ENCODE assay signal across 1 cellular context in the genomic region with DNA sequence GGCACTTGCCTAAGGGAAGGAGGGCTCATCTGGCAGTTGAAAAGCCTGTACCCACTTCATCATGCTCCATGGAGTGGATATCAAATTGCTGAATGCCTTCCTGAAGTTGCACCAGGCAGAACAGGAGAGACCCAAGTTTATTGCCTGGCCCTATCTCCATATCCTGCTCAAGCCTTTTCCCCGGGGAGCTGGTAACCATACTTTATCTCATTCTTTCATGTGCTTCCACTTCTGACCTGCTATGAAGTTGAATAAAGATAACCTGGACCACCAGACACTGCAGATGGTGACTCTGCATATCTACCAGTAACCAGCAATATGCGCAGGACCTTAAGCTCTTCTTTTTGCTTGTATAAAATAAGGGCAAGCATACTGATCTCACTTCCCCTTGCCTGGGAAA.
TF ChIP-seq lines count a peak whose summit lies in the region.

No MANE protein-coding gene starts in this region.

TF ChIP-seq in K562, 482 proteins besides CTCF, POLR2A, EP300 and RAD21 (continued from another document and continues in another):
- TF ChIP-seq, protein P1, sequence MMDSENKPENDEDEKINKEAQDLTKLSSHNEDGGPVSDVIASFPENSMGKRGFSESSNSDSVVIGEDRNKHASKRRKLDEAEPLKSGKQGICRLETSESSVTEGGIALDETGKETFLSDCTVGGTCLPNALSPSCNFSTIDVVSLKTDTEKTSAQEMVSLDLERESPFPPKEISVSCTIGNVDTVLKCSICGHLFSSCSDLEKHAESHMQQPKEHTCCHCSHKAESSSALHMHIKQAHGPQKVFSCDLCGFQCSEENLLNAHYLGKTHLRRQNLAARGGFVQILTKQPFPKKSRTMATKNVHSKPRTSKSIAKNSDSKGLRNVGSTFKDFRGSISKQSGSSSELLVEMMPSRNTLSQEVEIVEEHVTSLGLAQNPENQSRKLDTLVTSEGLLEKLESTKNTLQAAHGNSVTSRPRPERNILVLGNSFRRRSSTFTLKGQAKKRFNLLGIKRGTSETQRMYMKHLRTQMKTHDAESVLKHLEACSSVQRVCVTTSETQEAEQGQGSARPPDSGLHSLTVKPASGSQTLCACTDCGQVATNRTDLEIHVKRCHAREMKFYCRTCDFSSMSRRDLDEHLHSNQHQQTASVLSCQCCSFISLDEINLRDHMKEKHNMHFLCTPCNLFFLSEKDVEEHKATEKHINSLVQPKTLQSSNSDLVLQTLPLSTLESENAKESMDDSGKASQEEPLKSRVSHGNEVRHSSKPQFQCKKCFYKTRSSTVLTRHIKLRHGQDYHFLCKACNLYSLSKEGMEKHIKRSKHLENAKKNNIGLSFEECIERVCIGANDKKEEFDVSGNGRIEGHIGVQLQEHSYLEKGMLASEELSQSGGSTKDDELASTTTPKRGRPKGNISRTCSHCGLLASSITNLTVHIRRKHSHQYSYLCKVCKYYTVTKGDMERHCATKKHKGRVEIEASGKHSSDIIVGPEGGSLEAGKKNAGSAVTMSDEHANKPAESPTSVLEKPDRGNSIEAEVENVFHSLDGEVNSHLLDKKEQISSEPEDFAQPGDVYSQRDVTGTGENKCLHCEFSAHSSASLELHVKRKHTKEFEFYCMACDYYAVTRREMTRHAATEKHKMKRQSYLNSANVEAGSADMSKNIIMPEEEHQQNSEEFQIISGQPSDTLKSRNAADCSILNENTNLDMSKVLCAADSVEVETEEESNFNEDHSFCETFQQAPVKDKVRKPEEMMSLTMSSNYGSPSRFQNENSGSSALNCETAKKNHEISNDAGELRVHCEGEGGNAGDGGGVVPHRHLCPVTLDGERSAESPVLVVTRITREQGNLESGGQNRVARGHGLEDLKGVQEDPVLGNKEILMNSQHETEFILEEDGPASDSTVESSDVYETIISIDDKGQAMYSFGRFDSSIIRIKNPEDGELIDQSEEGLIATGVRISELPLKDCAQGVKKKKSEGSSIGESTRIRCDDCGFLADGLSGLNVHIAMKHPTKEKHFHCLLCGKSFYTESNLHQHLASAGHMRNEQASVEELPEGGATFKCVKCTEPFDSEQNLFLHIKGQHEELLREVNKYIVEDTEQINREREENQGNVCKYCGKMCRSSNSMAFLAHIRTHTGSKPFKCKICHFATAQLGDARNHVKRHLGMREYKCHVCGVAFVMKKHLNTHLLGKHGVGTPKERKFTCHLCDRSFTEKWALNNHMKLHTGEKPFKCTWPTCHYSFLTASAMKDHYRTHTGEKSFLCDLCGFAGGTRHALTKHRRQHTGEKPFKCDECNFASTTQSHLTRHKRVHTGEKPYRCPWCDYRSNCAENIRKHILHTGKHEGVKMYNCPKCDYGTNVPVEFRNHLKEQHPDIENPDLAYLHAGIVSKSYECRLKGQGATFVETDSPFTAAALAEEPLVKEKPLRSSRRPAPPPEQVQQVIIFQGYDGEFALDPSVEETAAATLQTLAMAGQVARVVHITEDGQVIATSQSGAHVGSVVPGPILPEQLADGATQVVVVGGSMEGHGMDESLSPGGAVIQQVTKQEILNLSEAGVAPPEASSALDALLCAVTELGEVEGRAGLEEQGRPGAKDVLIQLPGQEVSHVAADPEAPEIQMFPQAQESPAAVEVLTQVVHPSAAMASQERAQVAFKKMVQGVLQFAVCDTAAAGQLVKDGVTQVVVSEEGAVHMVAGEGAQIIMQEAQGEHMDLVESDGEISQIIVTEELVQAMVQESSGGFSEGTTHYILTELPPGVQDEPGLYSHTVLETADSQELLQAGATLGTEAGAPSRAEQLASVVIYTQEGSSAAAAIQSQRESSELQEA (IDR thresholded peaks at IDR 0.05; ENCODE audit: low read depth), result no peak
- no peak for TF ChIP-seq HSF4 (CRISPR knock-in tag; IDR thresholded peaks at IDR 0.05; ENCODE audit: borderline replicate concordance)
- no peak for TF ChIP-seq ZNF444 (CRISPR knock-in tag; IDR thresholded peaks at IDR 0.05)
- no peak for TF ChIP-seq BCOR (IDR thresholded peaks at IDR 0.05)
- TF ChIP-seq KLF6 (CRISPR knock-in tag; IDR thresholded peaks at IDR 0.05; ENCODE audit: borderline replicate concordance), result no peak
- TF ChIP-seq DIDO1 (tag; IDR thresholded peaks at IDR 0.05; ENCODE audit: low read depth), result no peak
- TF ChIP-seq, protein P2, sequence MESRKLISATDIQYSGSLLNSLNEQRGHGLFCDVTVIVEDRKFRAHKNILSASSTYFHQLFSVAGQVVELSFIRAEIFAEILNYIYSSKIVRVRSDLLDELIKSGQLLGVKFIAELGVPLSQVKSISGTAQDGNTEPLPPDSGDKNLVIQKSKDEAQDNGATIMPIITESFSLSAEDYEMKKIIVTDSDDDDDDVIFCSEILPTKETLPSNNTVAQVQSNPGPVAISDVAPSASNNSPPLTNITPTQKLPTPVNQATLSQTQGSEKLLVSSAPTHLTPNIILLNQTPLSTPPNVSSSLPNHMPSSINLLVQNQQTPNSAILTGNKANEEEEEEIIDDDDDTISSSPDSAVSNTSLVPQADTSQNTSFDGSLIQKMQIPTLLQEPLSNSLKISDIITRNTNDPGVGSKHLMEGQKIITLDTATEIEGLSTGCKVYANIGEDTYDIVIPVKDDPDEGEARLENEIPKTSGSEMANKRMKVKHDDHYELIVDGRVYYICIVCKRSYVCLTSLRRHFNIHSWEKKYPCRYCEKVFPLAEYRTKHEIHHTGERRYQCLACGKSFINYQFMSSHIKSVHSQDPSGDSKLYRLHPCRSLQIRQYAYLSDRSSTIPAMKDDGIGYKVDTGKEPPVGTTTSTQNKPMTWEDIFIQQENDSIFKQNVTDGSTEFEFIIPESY (CRISPR knock-in tag; IDR thresholded peaks at IDR 0.05), result no peak
- TF ChIP-seq ZNF197 (CRISPR knock-in tag; IDR thresholded peaks at IDR 0.05; ENCODE audit: low read depth), result no peak
- TF ChIP-seq, protein P3, sequence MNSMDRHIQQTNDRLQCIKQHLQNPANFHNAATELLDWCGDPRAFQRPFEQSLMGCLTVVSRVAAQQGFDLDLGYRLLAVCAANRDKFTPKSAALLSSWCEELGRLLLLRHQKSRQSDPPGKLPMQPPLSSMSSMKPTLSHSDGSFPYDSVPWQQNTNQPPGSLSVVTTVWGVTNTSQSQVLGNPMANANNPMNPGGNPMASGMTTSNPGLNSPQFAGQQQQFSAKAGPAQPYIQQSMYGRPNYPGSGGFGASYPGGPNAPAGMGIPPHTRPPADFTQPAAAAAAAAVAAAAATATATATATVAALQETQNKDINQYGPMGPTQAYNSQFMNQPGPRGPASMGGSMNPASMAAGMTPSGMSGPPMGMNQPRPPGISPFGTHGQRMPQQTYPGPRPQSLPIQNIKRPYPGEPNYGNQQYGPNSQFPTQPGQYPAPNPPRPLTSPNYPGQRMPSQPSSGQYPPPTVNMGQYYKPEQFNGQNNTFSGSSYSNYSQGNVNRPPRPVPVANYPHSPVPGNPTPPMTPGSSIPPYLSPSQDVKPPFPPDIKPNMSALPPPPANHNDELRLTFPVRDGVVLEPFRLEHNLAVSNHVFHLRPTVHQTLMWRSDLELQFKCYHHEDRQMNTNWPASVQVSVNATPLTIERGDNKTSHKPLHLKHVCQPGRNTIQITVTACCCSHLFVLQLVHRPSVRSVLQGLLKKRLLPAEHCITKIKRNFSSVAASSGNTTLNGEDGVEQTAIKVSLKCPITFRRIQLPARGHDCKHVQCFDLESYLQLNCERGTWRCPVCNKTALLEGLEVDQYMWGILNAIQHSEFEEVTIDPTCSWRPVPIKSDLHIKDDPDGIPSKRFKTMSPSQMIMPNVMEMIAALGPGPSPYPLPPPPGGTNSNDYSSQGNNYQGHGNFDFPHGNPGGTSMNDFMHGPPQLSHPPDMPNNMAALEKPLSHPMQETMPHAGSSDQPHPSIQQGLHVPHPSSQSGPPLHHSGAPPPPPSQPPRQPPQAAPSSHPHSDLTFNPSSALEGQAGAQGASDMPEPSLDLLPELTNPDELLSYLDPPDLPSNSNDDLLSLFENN (IDR thresholded peaks at IDR 0.05; ENCODE audit: low read depth in 2 of 2, low read length in 2 of 2), result peak in 1 of 2 experiments; percentile 81; a peak in 2 of 4 replicates
- TF ChIP-seq CBX3 (IDR thresholded peaks at IDR 0.05; ENCODE audit: borderline replicate concordance in 1 of 2, low read length in 2 of 2), result no peak
- no peak for TF ChIP-seq KHSRP (IDR thresholded peaks at IDR 0.05)
- TF ChIP-seq PHTF2 (CRISPR knock-in tag; IDR thresholded peaks at IDR 0.05), result no peak
- TF ChIP-seq CEBPG (CRISPR knock-in tag; IDR thresholded peaks at IDR 0.05), result no peak
- no peak for TF ChIP-seq CEBPG (tag; conservative IDR thresholded peaks at IDR 0.05 in 1 of 2, IDR thresholded peaks at IDR 0.05 in 1 of 2)
- TF ChIP-seq HCFC1 (IDR thresholded peaks at IDR 0.05; ENCODE audit: low read depth, low read length), result no peak
- TF ChIP-seq, protein P4, sequence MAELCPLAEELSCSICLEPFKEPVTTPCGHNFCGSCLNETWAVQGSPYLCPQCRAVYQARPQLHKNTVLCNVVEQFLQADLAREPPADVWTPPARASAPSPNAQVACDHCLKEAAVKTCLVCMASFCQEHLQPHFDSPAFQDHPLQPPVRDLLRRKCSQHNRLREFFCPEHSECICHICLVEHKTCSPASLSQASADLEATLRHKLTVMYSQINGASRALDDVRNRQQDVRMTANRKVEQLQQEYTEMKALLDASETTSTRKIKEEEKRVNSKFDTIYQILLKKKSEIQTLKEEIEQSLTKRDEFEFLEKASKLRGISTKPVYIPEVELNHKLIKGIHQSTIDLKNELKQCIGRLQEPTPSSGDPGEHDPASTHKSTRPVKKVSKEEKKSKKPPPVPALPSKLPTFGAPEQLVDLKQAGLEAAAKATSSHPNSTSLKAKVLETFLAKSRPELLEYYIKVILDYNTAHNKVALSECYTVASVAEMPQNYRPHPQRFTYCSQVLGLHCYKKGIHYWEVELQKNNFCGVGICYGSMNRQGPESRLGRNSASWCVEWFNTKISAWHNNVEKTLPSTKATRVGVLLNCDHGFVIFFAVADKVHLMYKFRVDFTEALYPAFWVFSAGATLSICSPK (IDR thresholded peaks at IDR 0.05; ENCODE audit: borderline replicate concordance), result no peak
- no peak for TF ChIP-seq BDP1 (IDR thresholded peaks at IDR 0.05; ENCODE audit: insufficient read depth, insufficient read length)
- no peak for TF ChIP-seq PTTG1 (tag; IDR thresholded peaks at IDR 0.05; ENCODE audit: low read depth)
- no peak for TF ChIP-seq EWSR1 (IDR thresholded peaks at IDR 0.05; ENCODE audit: borderline replicate concordance, low read depth, partially characterized antibody)
- TF ChIP-seq, protein P5, sequence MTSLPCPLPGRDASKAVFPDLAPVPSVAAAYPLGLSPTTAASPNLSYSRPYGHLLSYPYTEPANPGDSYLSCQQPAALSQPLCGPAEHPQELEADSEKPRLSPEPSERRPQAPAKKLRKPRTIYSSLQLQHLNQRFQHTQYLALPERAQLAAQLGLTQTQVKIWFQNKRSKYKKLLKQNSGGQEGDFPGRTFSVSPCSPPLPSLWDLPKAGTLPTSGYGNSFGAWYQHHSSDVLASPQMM (CRISPR knock-in tag; IDR thresholded peaks at IDR 0.05), result no peak
- no peak for TF ChIP-seq KAT2B (IDR thresholded peaks at IDR 0.05; ENCODE audit: low read depth, low read length)
- TF ChIP-seq ELF1 (tag; IDR thresholded peaks at IDR 0.05), result no peak
- TF ChIP-seq MAFK (IDR thresholded peaks at IDR 0.05; ENCODE audit: low read length), result peak; percentile 64
- no peak for TF ChIP-seq ZNF311 (CRISPR knock-in tag; IDR thresholded peaks at IDR 0.05)
- TF ChIP-seq YY1 (IDR thresholded peaks at IDR 0.05; ENCODE audit: borderline replicate concordance in 1 of 3, control insufficient read depth in 1 of 3, extremely low read depth in 1 of 3, insufficient read depth in 3 of 3, insufficient read length in 1 of 3, insufficient replicate concordance in 2 of 3, low read depth in 1 of 3, low read length in 2 of 3), result no peak
- TF ChIP-seq ADNP (tag; IDR thresholded peaks at IDR 0.05), result no peak
- TF ChIP-seq POLR2H (tag; IDR thresholded peaks at IDR 0.05; ENCODE audit: low read depth), result no peak
- TF ChIP-seq SIN3A (IDR thresholded peaks at IDR 0.05; ENCODE audit: borderline replicate concordance in 2 of 2, control insufficient read depth in 1 of 2, low read depth in 2 of 2, low read length in 2 of 2), result no peak
- TF ChIP-seq KAT8 (IDR thresholded peaks at IDR 0.05; ENCODE audit: low read depth), result no peak
- no peak for TF ChIP-seq GTF2A2 (tag; IDR thresholded peaks at IDR 0.05)
- no peak for TF ChIP-seq HNRNPK (IDR thresholded peaks at IDR 0.05; ENCODE audit: low read depth, low read length, poor library complexity, severe bottlenecking)
- no peak for TF ChIP-seq BCL6 (CRISPR knock-in tag; IDR thresholded peaks at IDR 0.05)
- no peak for TF ChIP-seq SP1 (CRISPR knock-in tag; IDR thresholded peaks at IDR 0.05)
- TF ChIP-seq, protein P6, sequence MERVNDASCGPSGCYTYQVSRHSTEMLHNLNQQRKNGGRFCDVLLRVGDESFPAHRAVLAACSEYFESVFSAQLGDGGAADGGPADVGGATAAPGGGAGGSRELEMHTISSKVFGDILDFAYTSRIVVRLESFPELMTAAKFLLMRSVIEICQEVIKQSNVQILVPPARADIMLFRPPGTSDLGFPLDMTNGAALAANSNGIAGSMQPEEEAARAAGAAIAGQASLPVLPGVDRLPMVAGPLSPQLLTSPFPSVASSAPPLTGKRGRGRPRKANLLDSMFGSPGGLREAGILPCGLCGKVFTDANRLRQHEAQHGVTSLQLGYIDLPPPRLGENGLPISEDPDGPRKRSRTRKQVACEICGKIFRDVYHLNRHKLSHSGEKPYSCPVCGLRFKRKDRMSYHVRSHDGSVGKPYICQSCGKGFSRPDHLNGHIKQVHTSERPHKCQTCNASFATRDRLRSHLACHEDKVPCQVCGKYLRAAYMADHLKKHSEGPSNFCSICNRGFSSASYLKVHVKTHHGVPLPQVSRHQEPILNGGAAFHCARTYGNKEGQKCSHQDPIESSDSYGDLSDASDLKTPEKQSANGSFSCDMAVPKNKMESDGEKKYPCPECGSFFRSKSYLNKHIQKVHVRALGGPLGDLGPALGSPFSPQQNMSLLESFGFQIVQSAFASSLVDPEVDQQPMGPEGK (CRISPR knock-in tag; IDR thresholded peaks at IDR 0.05; ENCODE audit: borderline replicate concordance), result no peak
- TF ChIP-seq, protein P7, sequence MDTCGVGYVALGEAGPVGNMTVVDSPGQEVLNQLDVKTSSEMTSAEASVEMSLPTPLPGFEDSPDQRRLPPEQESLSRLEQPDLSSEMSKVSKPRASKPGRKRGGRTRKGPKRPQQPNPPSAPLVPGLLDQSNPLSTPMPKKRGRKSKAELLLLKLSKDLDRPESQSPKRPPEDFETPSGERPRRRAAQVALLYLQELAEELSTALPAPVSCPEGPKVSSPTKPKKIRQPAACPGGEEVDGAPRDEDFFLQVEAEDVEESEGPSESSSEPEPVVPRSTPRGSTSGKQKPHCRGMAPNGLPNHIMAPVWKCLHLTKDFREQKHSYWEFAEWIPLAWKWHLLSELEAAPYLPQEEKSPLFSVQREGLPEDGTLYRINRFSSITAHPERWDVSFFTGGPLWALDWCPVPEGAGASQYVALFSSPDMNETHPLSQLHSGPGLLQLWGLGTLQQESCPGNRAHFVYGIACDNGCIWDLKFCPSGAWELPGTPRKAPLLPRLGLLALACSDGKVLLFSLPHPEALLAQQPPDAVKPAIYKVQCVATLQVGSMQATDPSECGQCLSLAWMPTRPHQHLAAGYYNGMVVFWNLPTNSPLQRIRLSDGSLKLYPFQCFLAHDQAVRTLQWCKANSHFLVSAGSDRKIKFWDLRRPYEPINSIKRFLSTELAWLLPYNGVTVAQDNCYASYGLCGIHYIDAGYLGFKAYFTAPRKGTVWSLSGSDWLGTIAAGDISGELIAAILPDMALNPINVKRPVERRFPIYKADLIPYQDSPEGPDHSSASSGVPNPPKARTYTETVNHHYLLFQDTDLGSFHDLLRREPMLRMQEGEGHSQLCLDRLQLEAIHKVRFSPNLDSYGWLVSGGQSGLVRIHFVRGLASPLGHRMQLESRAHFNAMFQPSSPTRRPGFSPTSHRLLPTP (IDR thresholded peaks at IDR 0.05; ENCODE audit: borderline replicate concordance, extremely low read depth, insufficient read length), result no peak
- TF ChIP-seq HDAC8 (tag; IDR thresholded peaks at IDR 0.05), result no peak
- TF ChIP-seq NFE2L1 (tag; IDR thresholded peaks at IDR 0.05; ENCODE audit: borderline replicate concordance, low read depth), result no peak
- no peak for TF ChIP-seq PHF20 (IDR thresholded peaks at IDR 0.05; ENCODE audit: partially characterized antibody)
- TF ChIP-seq MEF2A (IDR thresholded peaks at IDR 0.05; ENCODE audit: control insufficient read depth, low read depth, low read length), result no peak
